In genomic region chr12:132404435-132404855, GRCh38 we compare ENCODE assay signal across 31 cellular contexts.
"Had no signal": no experiment of that assay in that cellular context is flagged by ENCODE, and none has a peak within 500 bp of the region (broad histone marks: within the 10 kb centered on the region; RNA-seq: fewer than 3 reads in every experiment).

No MANE protein-coding gene starts in this region.

- H3K9me3 ChIP-seq: adrenal gland, body of pancreas had no signal

- H3K36me3 Mint-ChIP-seq: activated naive CD4-positive, alpha-beta T cell treated with anti-CD3 and anti-CD28 coated beads, Interleukin-2, amount 50 U/mL, for 24 hours; activated naive CD8-positive, alpha-beta T cell treated with anti-CD3 and anti-CD28 coated beads for 36 hours had no signal

- H3K9me3 Mint-ChIP-seq: activated B cell treated with CpG ODN at 0.5 μM for 24 hours; activated CD8-positive, alpha-beta T cell treated with anti-CD3 and anti-CD28 coated beads for 36 hours; activated naive CD4-positive, alpha-beta T cell treated with anti-CD3 and anti-CD28 coated beads for 36 hours; activated naive CD4-positive, alpha-beta T cell treated with anti-CD3 and anti-CD28 coated beads, Interleukin-2, amount 50 U/mL, for 24 hours; activated naive CD8-positive, alpha-beta T cell treated with anti-CD3 and anti-CD28 coated beads for 36 hours; activated naive CD8-positive, alpha-beta T cell treated with anti-CD3 and anti-CD28 coated beads, Interleukin-2, amount 50 U/mL, for 24 hours; activated T-cell treated with anti-CD3 and anti-CD28 coated beads, Interleukin-2, amount 50 U/mL, for 4 hours; activated T-helper 17 cell treated with anti-CD3 and anti-CD28 coated beads, Interleukin-2, amount 50 U/mL, for 72 hours; dendritic cell treated with granulocyte-macrophage colony-stimulating factor and Interleukin-4, amounts not matched to agents 40 ng/mL and 50 ng/mL, for 4 days; endodermal cell; T-helper 2 cell treated with Interferon-gamma antibody and Interleukin-4, amounts not matched to agents 5 μg/mL and 100 μg/mL, for 36 hours had no signal

- H3K4me3 ChIP-seq: adrenal gland, body of pancreas, coronary artery, dorsolateral prefrontal cortex had no signal

- ATAC-seq: activated CD4-positive, CD25-positive, alpha-beta regulatory T cell treated with anti-CD3 and anti-CD28 coated beads, Interleukin-2, amount 50 U/mL, for 24 hours; activated CD8-positive, alpha-beta T cell treated with anti-CD3 and anti-CD28 coated beads for 36 hours; activated naive CD8-positive, alpha-beta T cell treated with anti-CD3 and anti-CD28 coated beads, Interleukin-2, amount 50 U/mL, for 24 hours; activated T-cell treated with anti-CD3 and anti-CD28 coated beads, Interleukin-2, amount 50 U/mL, for 4 hours; activated T-helper 17 cell treated with anti-CD3 and anti-CD28 coated beads, Interleukin-2, amount 50 U/mL, for 72 hours; body of pancreas; esophagus mucosa; T-helper 17 cell had no signal

- H3K36me3 ChIP-seq: adrenal gland, WERI-Rb-1 had no signal

- H3K27ac Mint-ChIP-seq: activated B cell treated with CpG ODN at 0.5 μM for 24 hours; activated CD8-positive, alpha-beta T cell treated with anti-CD3 and anti-CD28 coated beads for 36 hours; activated naive CD4-positive, alpha-beta T cell treated with anti-CD3 and anti-CD28 coated beads for 36 hours; activated naive CD4-positive, alpha-beta T cell treated with anti-CD3 and anti-CD28 coated beads, Interleukin-2, amount 50 U/mL, for 24 hours; activated naive CD8-positive, alpha-beta T cell treated with anti-CD3 and anti-CD28 coated beads for 36 hours; activated naive CD8-positive, alpha-beta T cell treated with anti-CD3 and anti-CD28 coated beads, Interleukin-2, amount 50 U/mL, for 24 hours; activated T-helper 17 cell treated with anti-CD3 and anti-CD28 coated beads, Interleukin-2, amount 50 U/mL, for 72 hours; dendritic cell treated with granulocyte-macrophage colony-stimulating factor and Interleukin-4, amounts not matched to agents 40 ng/mL and 50 ng/mL, for 4 days; endodermal cell; T-helper 17 cell; T-helper 2 cell treated with Interferon-gamma antibody and Interleukin-4, amounts not matched to agents 5 μg/mL and 100 μg/mL, for 36 hours had no signal

- H3K27ac ChIP-seq: adrenal gland, body of pancreas, coronary artery, dorsolateral prefrontal cortex, WERI-Rb-1 had no signal

- H3K4me1 ChIP-seq: adrenal gland, body of pancreas had no signal

- H3K4me1 Mint-ChIP-seq: activated B cell treated with CpG ODN at 0.5 μM for 24 hours; activated naive CD4-positive, alpha-beta T cell treated with anti-CD3 and anti-CD28 coated beads, Interleukin-2, amount 50 U/mL, for 24 hours; activated naive CD8-positive, alpha-beta T cell treated with anti-CD3 and anti-CD28 coated beads for 36 hours; activated naive CD8-positive, alpha-beta T cell treated with anti-CD3 and anti-CD28 coated beads, Interleukin-2, amount 50 U/mL, for 24 hours; activated T-helper 17 cell treated with anti-CD3 and anti-CD28 coated beads, Interleukin-2, amount 50 U/mL, for 72 hours; endodermal cell; T-helper 17 cell had no signal

- H3K4me3 Mint-ChIP-seq: activated B cell treated with CpG ODN at 0.5 μM for 24 hours; activated CD8-positive, alpha-beta T cell treated with anti-CD3 and anti-CD28 coated beads for 36 hours; activated naive CD4-positive, alpha-beta T cell treated with anti-CD3 and anti-CD28 coated beads for 36 hours; activated naive CD4-positive, alpha-beta T cell treated with anti-CD3 and anti-CD28 coated beads, Interleukin-2, amount 50 U/mL, for 24 hours; activated naive CD8-positive, alpha-beta T cell treated with anti-CD3 and anti-CD28 coated beads for 36 hours; activated naive CD8-positive, alpha-beta T cell treated with anti-CD3 and anti-CD28 coated beads, Interleukin-2, amount 50 U/mL, for 24 hours; activated T-cell treated with anti-CD3 and anti-CD28 coated beads, Interleukin-2, amount 50 U/mL, for 4 hours; activated T-helper 17 cell treated with anti-CD3 and anti-CD28 coated beads, Interleukin-2, amount 50 U/mL, for 72 hours; dendritic cell treated with granulocyte-macrophage colony-stimulating factor and Interleukin-4, amounts not matched to agents 40 ng/mL and 50 ng/mL, for 4 days; endodermal cell; T-helper 17 cell; T-helper 2 cell treated with Interferon-gamma antibody and Interleukin-4, amounts not matched to agents 5 μg/mL and 100 μg/mL, for 36 hours had no signal

- DNase-seq: activated B cell treated with CpG ODN at 0.5 μM for 24 hours; activated CD4-positive, alpha-beta T cell treated with anti-CD3 and anti-CD28 coated beads for 48 hours; activated CD4-positive, alpha-beta T cell treated with anti-CD3 and anti-CD28 coated beads, Interleukin-2, amount 50 U/mL, for 1 hour; activated CD4-positive, alpha-beta T cell treated with anti-CD3 and anti-CD28 coated beads, Interleukin-2, amount 50 U/mL, for 48 hours; activated CD8-positive, alpha-beta memory T cell treated with anti-CD3 and anti-CD28 coated beads for 24 hours; activated CD8-positive, alpha-beta T cell treated with anti-CD3 and anti-CD28 coated beads for 36 hours; activated effector memory CD4-positive, alpha-beta T cell treated with anti-CD3 and anti-CD28 coated beads, Interleukin-2, amount 50 U/mL, for 16 hours; activated naive CD4-positive, alpha-beta T cell treated with anti-CD3 and anti-CD28 coated beads for 36 hours; activated naive CD8-positive, alpha-beta T cell treated with anti-CD3 and anti-CD28 coated beads for 36 hours; activated naive CD8-positive, alpha-beta T cell treated with anti-CD3 and anti-CD28 coated beads, Interleukin-2, amount 50 U/mL, for 24 hours; activated T-cell treated with anti-CD3 and anti-CD28 coated beads, Interleukin-2, amount 50 U/mL, for 4 hours; adrenal gland; amygdala; body of pancreas; central memory CD4-positive, alpha-beta T cell; cerebellar nuclear complex; effector memory CD4-positive, alpha-beta T cell; endodermal cell; foreskin fibroblast; T-helper 1 cell; T-helper 17 cell; T1000; WERI-Rb-1 had no signal
